ENCODE assay signal across 23 cellular contexts in genomic region chr18:8462651-8463185, GRCh38.
"Had no signal": no experiment of that assay in that cellular context is flagged by ENCODE, and none has a peak within 500 bp of the region (broad histone marks: within the 10 kb centered on the region; RNA-seq: fewer than 3 reads in every experiment).

No MANE protein-coding gene starts in this region.

- H3K9me3 ChIP-seq: esophagus squamous epithelium, heart right ventricle, left lung, lower lobe of right lung, mucosa of descending colon had no signal

- H3K4me3 Mint-ChIP-seq: effector memory CD8-positive, alpha-beta T cell; endodermal cell; mesothelial cell of epicardium had no signal

- H3K36me3 ChIP-seq: esophagus squamous epithelium, heart right ventricle, left lung, lower lobe of right lung had no signal

- H3K9me3 Mint-ChIP-seq: endodermal cell, mesothelial cell of epicardium had no signal

- ATAC-seq: effector memory CD8-positive, alpha-beta T cell; esophagus mucosa; heart right ventricle; left cardiac atrium; left lung; left ventricle myocardium superior; lower lobe of right lung; mucosa of descending colon had no signal

- H3K36me3 Mint-ChIP-seq: mesothelial cell of epicardium had no signal

- H3K4me3 ChIP-seq: coronary artery, dorsolateral prefrontal cortex, esophagus squamous epithelium, heart right ventricle, left lung, lower lobe of right lung, mucosa of descending colon had no signal

- DNase-seq: dermis blood vessel endothelial cell; dorsolateral prefrontal cortex; effector CD8-positive, alpha-beta T cell; effector memory CD8-positive, alpha-beta T cell; endodermal cell; erythroblast; esophagus squamous epithelium; foreskin fibroblast; foreskin melanocyte; glutamatergic neuron; head of caudate nucleus; heart right ventricle; hippocampal formation; left cardiac atrium; left lung; left ventricle myocardium superior; lower lobe of right lung; mesenchymal stem cell; mucosa of descending colon had no signal

- H3K4me1 ChIP-seq: esophagus squamous epithelium, heart right ventricle, left lung, lower lobe of right lung had no signal

- H3K27ac ChIP-seq: coronary artery, dorsolateral prefrontal cortex, epithelial cell of prostate, esophagus squamous epithelium, heart right ventricle, left lung, lower lobe of right lung had no signal

- H3K27ac Mint-ChIP-seq: effector memory CD8-positive, alpha-beta T cell; endodermal cell; mesothelial cell of epicardium had no signal

- H3K4me1 Mint-ChIP-seq: endodermal cell, mesothelial cell of epicardium had no signal

- H3K27me3 Mint-ChIP-seq: effector memory CD8-positive, alpha-beta T cell had no signal

- H3K27me3 ChIP-seq: dorsolateral prefrontal cortex, esophagus squamous epithelium, heart right ventricle, left lung had no signal
